Comparison of ENCODE assay signal across 27 cellular contexts in genomic region chr19:33071887-33072286, GRCh38. TPM values are rescaled to one million over a fixed set of nuclear protein-coding genes. Genes with fewer than 3 reads are reported as not detected.
DNase-seq lines count a peak whose midpoint lies in the region; ATAC-seq and TF ChIP-seq lines count a peak whose summit lies in the region.
"Had no signal": no experiment of that assay in that cellular context is flagged by ENCODE, and none has a peak within 500 bp of the region (broad histone marks: within the 10 kb centered on the region; RNA-seq: fewer than 3 reads in every experiment).

No MANE protein-coding gene starts in this region.

- H3K9me3 ChIP-seq in HEK293 (ENCODE audit: control insufficient read depth, insufficient read depth, low read depth, low read length) (no peaks in the 10 kb centered on the region), trophoblast cell (ENCODE audit: insufficient read depth, low read depth, low read length) (no peaks in the 10 kb centered on the region)
- H3K9me3 ChIP-seq in CD8-positive, alpha-beta T cell (ENCODE audit: low read length): no peaks in the 10 kb centered on the region
- H3K9me3 ChIP-seq: lower lobe of right lung, upper lobe of right lung had no signal

- no peaks in the 10 kb centered on the region; a peak in 1 of 3 replicates for H3K36me3 ChIP-seq in HEK293 (ENCODE audit: control insufficient read depth in 2 of 2, insufficient read depth in 1 of 2, low read length in 2 of 2)
- H3K36me3 ChIP-seq in trophoblast cell (ENCODE audit: control insufficient read depth in 1 of 2, insufficient read depth in 2 of 2, low read length in 2 of 2): no peaks in the 10 kb centered on the region
- H3K36me3 ChIP-seq in CD8-positive, alpha-beta T cell (ENCODE audit: insufficient read depth, low read length): no peaks in the 10 kb centered on the region
- H3K36me3 ChIP-seq: lower lobe of right lung, upper lobe of right lung had no signal

- no peaks in the 10 kb centered on the region for H3K79me1 ChIP-seq in trophoblast cell (ENCODE audit: low read length)

- no peaks in the 10 kb centered on the region for H3K27me3 ChIP-seq in trophoblast cell (ENCODE audit: insufficient read depth, low read length)
- no peaks in the 10 kb centered on the region for H3K27me3 ChIP-seq in CD8-positive, alpha-beta T cell (ENCODE audit: insufficient read depth, low read length)
- H3K27me3 ChIP-seq: upper lobe of right lung had no signal

- no peak overlapping the region for H3K4me3 Mint-ChIP-seq in CD8-positive, alpha-beta T cell
- H3K4me3 Mint-ChIP-seq in chondrocyte (ENCODE audit: unreplicated experiment): no peak overlapping the region
- H3K4me3 Mint-ChIP-seq in activated CD4-positive, alpha-beta memory T cell treated with anti-CD3 and anti-CD28 coated beads for 36 hours: no peak overlapping the region
- H3K4me3 Mint-ChIP-seq: activated CD4-positive, alpha-beta memory T cell treated with anti-CD3 and anti-CD28 coated beads, Interleukin-2, amount 10 ng/mL, durations not matched to agents 7 days and 5 days; activated naive CD8-positive, alpha-beta T cell treated with anti-CD3 and anti-CD28 coated beads for 36 hours; HFFc6; neural crest cell had no signal

- POLR2A ChIA-PET in HEK293 (lab: Yijun Ruan, JAX): interaction anchor here (0.6 to 1.2 kb wide), 2 partner anchors 9 to 16 kb away, joined by 4 to 5 read pairs; partner anchors contain the start of gene GPATCH1
- POLR2A ChIA-PET in CD8-positive, alpha-beta T cell (lab: Charles Lee): no interaction called here
- POLR2A ChIA-PET in activated CD4-positive, alpha-beta memory T cell treated with anti-CD3 and anti-CD28 coated beads for 36 hours (lab: Charles Lee): no interaction called here

- no peak overlapping the region for H2BK120ac ChIP-seq in trophoblast cell (ENCODE audit: insufficient read depth, low read length, poor library complexity)

- no peak overlapping the region for H3K18ac ChIP-seq in trophoblast cell (ENCODE audit: low read length)

- H3K4me3 ChIP-seq in HEK293 (ENCODE audit: low read depth, low read length) (no peak overlapping the region), trophoblast cell (ENCODE audit: low read depth, low read length) (no peak overlapping the region)
- H3K4me3 ChIP-seq in CD8-positive, alpha-beta T cell (ENCODE audit: low read depth, low read length): no peak overlapping the region
- H3K4me3 ChIP-seq: lower lobe of right lung, upper lobe of right lung had no signal

- H4K8ac ChIP-seq in trophoblast cell (ENCODE audit: low read depth, low read length): no peak overlapping the region

- H3K9me3 Mint-ChIP-seq in CD8-positive, alpha-beta T cell: no peaks in the 10 kb centered on the region
- H3K9me3 Mint-ChIP-seq in chondrocyte (ENCODE audit: low read depth): no peaks in the 10 kb centered on the region
- H3K9me3 Mint-ChIP-seq in activated CD4-positive, alpha-beta memory T cell treated with anti-CD3 and anti-CD28 coated beads for 36 hours: no peaks in the 10 kb centered on the region
- H3K9me3 Mint-ChIP-seq: activated CD4-positive, alpha-beta memory T cell treated with anti-CD3 and anti-CD28 coated beads, Interleukin-2, amount 10 ng/mL, durations not matched to agents 7 days and 5 days; activated naive CD8-positive, alpha-beta T cell treated with anti-CD3 and anti-CD28 coated beads for 36 hours; activated T-helper 2 cell treated with anti-CD3 and anti-CD28 coated beads, Interferon-gamma antibody, Interleukin-2, Interleukin-4, amounts not matched to agents 10 μg/mL and 5 μg/mL and 100 μg/mL, durations not matched to agents 14 hours and 24 hours and 36 hours; HFFc6; neural crest cell had no signal

- H3K4me1 ChIP-seq in HEK293 (ENCODE audit: control insufficient read depth, insufficient read depth, low read length) (peaks cover 5% of the 10 kb centered on the region), trophoblast cell (ENCODE audit: control insufficient read depth in 1 of 2, insufficient read depth in 2 of 2, low read length in 2 of 2) (peaks cover 0 to 3% of the 10 kb centered on the region in 2 experiments)
- no peaks in the 10 kb centered on the region for H3K4me1 ChIP-seq in CD8-positive, alpha-beta T cell (ENCODE audit: insufficient read depth, low read length)
- H3K4me1 ChIP-seq: lower lobe of right lung, parathyroid adenoma, upper lobe of right lung had no signal

- H2AFZ ChIP-seq in trophoblast cell (ENCODE audit: insufficient read depth, low read length, poor library complexity): no peak overlapping the region
- H2AFZ ChIP-seq: parathyroid adenoma had no signal

- CTCF ChIA-PET in HEK293 (lab: Yijun Ruan, JAX): interaction anchor here (0.5 to 1.5 kb wide), 3 partner anchors 16 to 96 kb away, joined by 4 to 6 read pairs (median 4); no protein-coding TSS in a partner anchor
- CTCF ChIA-PET in CD8-positive, alpha-beta T cell (lab: Charles Lee): no interaction called here
- CTCF ChIA-PET in activated CD4-positive, alpha-beta memory T cell treated with anti-CD3 and anti-CD28 coated beads for 36 hours (lab: Charles Lee): no interaction called here

- intact Hi-C loops in CD8-positive, alpha-beta T cell (cut with DNase I, micrococcal nuclease): no loop called here
- intact Hi-C loops in activated CD4-positive, alpha-beta memory T cell treated with anti-CD3 and anti-CD28 coated beads for 36 hours (cut with micrococcal nuclease): no loop called here

- H3K14ac ChIP-seq in trophoblast cell (ENCODE audit: low read length): no peak overlapping the region

- H4K91ac ChIP-seq in trophoblast cell (ENCODE audit: low read depth, low read length): no peak overlapping the region

- H3K23ac ChIP-seq in trophoblast cell (ENCODE audit: low read length): no peak overlapping the region

- H3K4me1 Mint-ChIP-seq in CD8-positive, alpha-beta T cell (ENCODE audit: low read depth): no peaks in the 10 kb centered on the region
- H3K4me1 Mint-ChIP-seq in chondrocyte (ENCODE audit: low read depth): peaks cover 6% of the 10 kb centered on the region
- no peaks in the 10 kb centered on the region for H3K4me1 Mint-ChIP-seq in activated CD4-positive, alpha-beta memory T cell treated with anti-CD3 and anti-CD28 coated beads for 36 hours (ENCODE audit: low read depth)
- H3K4me1 Mint-ChIP-seq: activated CD4-positive, alpha-beta memory T cell treated with anti-CD3 and anti-CD28 coated beads, Interleukin-2, amount 10 ng/mL, durations not matched to agents 7 days and 5 days; activated naive CD8-positive, alpha-beta T cell treated with anti-CD3 and anti-CD28 coated beads for 36 hours; neural crest cell had no signal

- H3K4ac ChIP-seq in trophoblast cell (ENCODE audit: low read depth, low read length): no peak overlapping the region

- no peak overlapping the region for H4K12ac ChIP-seq in trophoblast cell (ENCODE audit: low read depth, low read length)

- no peak overlapping the region for H3K27ac Mint-ChIP-seq in CD8-positive, alpha-beta T cell
- H3K27ac Mint-ChIP-seq in chondrocyte (ENCODE audit: unreplicated experiment): no peak overlapping the region
- no peak overlapping the region for H3K27ac Mint-ChIP-seq in activated CD4-positive, alpha-beta memory T cell treated with anti-CD3 and anti-CD28 coated beads for 36 hours
- H3K27ac Mint-ChIP-seq: activated CD4-positive, alpha-beta memory T cell treated with anti-CD3 and anti-CD28 coated beads, Interleukin-2, amount 10 ng/mL, durations not matched to agents 7 days and 5 days; activated naive CD8-positive, alpha-beta T cell treated with anti-CD3 and anti-CD28 coated beads for 36 hours; activated T-helper 2 cell treated with anti-CD3 and anti-CD28 coated beads, Interferon-gamma antibody, Interleukin-2, Interleukin-4, amounts not matched to agents 10 μg/mL and 5 μg/mL and 100 μg/mL, durations not matched to agents 14 hours and 24 hours and 36 hours; HFFc6 had no signal

- H2AK5ac ChIP-seq in trophoblast cell (ENCODE audit: low read length): no peak overlapping the region

- peak; percentile 71 for DNase-seq in RKO (ENCODE audit: low spot score)
- DNase-seq in epithelial cell of prostate (ENCODE audit: low read depth, low spot score): no peak
- peak; percentile 45 to 58 for DNase-seq in trophoblast cell
- DNase-seq in CD8-positive, alpha-beta T cell: no peak
- DNase-seq in chondrocyte (ENCODE audit: low spot score): no peak
- DNase-seq in NCI-H524 treated with DMSO at 0.1 percent for 48 hours (lab: John Stamatoyannopoulos, UW): no peak
- no peak for DNase-seq in activated CD4-positive, alpha-beta memory T cell treated with anti-CD3 and anti-CD28 coated beads for 36 hours
- DNase-seq: activated CD4-positive, alpha-beta memory T cell treated with anti-CD3 and anti-CD28 coated beads, Interleukin-2, amount 10 ng/mL, durations not matched to agents 7 days and 5 days; activated CD4-positive, CD25-positive, alpha-beta regulatory T cell treated with anti-CD3 and anti-CD28 coated beads, Interleukin-2, amount 50 U/mL, for 72 hours; activated naive CD8-positive, alpha-beta T cell treated with anti-CD3 and anti-CD28 coated beads for 36 hours; DND-41; glutamatergic neuron; HFFc6; Kasumi-1; lower lobe of right lung; NCI-H1092 treated with DMSO at 0.1 percent for 48 hours; NCI-H187; NCI-H526; right cardiac atrium; stimulated activated CD4-positive, alpha-beta T cell treated with anti-CD3 and anti-CD28 coated beads, Interleukin-2, amount 100 ng/mL, for 48 hours; substantia nigra; upper lobe of right lung had no signal

- H3K79me2 ChIP-seq in trophoblast cell (ENCODE audit: control insufficient read depth, insufficient read depth, low read length, poor library complexity): no peaks in the 10 kb centered on the region
- H3K79me2 ChIP-seq: parathyroid adenoma had no signal

- TF ChIP-seq CTCF in HEK293 (tag by site-specific recombination; IDR thresholded peaks at IDR 0.05) (no peak), chondrocyte (IDR thresholded peaks at IDR 0.05) (no peak)
- no peak for TF ChIP-seq CTCF in CD8-positive, alpha-beta T cell (IDR thresholded peaks at IDR 0.05)

- ATAC-seq in CD8-positive, alpha-beta T cell: no peak
- ATAC-seq: lower lobe of right lung, right cardiac atrium, upper lobe of right lung had no signal

- H3K4me2 ChIP-seq in trophoblast cell (ENCODE audit: low read length): no peak overlapping the region

- H3K27ac ChIP-seq in HEK293 (ENCODE audit: extremely low read depth, low read depth, low read length) (no peak overlapping the region), epithelial cell of prostate (peak overlapping the region; percentile 26), trophoblast cell (ENCODE audit: low read depth, low read length) (no peak overlapping the region)
- H3K27ac ChIP-seq in CD8-positive, alpha-beta T cell (ENCODE audit: low read depth, low read length): no peak overlapping the region
- H3K27ac ChIP-seq: C4-2B, lower lobe of right lung, parathyroid adenoma, upper lobe of right lung had no signal

- no peak overlapping the region for H2BK12ac ChIP-seq in trophoblast cell (ENCODE audit: low read length)

- no peak overlapping the region for H3K9ac ChIP-seq in trophoblast cell (ENCODE audit: low read length)
- H3K9ac ChIP-seq: parathyroid adenoma had no signal

- H3K27me3 Mint-ChIP-seq in CD8-positive, alpha-beta T cell (ENCODE audit: low read depth): no peaks in the 10 kb centered on the region
- no peaks in the 10 kb centered on the region for H3K27me3 Mint-ChIP-seq in chondrocyte (ENCODE audit: low read depth)
- peaks cover 4% of the 10 kb centered on the region for H3K27me3 Mint-ChIP-seq in activated CD4-positive, alpha-beta memory T cell treated with anti-CD3 and anti-CD28 coated beads for 36 hours
- H3K27me3 Mint-ChIP-seq: activated CD4-positive, alpha-beta memory T cell treated with anti-CD3 and anti-CD28 coated beads, Interleukin-2, amount 10 ng/mL, durations not matched to agents 7 days and 5 days had no signal

- H3K36me3 Mint-ChIP-seq in CD8-positive, alpha-beta T cell: no peaks in the 10 kb centered on the region
- H3K36me3 Mint-ChIP-seq in chondrocyte (ENCODE audit: low read depth): no peaks in the 10 kb centered on the region
- H3K36me3 Mint-ChIP-seq in activated CD4-positive, alpha-beta memory T cell treated with anti-CD3 and anti-CD28 coated beads for 36 hours: no peaks in the 10 kb centered on the region
- H3K36me3 Mint-ChIP-seq: activated naive CD8-positive, alpha-beta T cell treated with anti-CD3 and anti-CD28 coated beads for 36 hours had no signal

- WGBS in trophoblast cell (ENCODE audit: extremely low coverage, insufficient coverage, insufficient read length): no CpG with 5 or more reads among the region's 7 CpGs

- no peak overlapping the region for H2BK5ac ChIP-seq in trophoblast cell (ENCODE audit: low read depth, low read length, poor library complexity)

RNA-seq across cellular contexts. Expression of gene RHPN2, which starts 7.2 kb away (rescaled TPM):
- polyA plus RNA-seq in trophoblast cell (2013): 7.4 and 7.9 TPM in 2 replicates
- under 1 TPM in 1 of 2 experiments, not detected in 1; 0.61 TPM for total RNA-seq in CD8-positive, alpha-beta T cell
- 5.4 to 8.5 TPM (median 6.5 TPM) in 3 replicates for total RNA-seq in chondrocyte
- total RNA-seq in activated CD4-positive, alpha-beta memory T cell treated with anti-CD3 and anti-CD28 coated beads for 36 hours: 1 to 10 TPM; 1.7 to 2.9 TPM

RNA-seq across cellular contexts. Expression of gene GPATCH1, which starts 9.1 kb away (rescaled TPM):
- 4.7 and 5.4 TPM in 2 replicates for polyA plus RNA-seq in trophoblast cell (2013)
- total RNA-seq in CD8-positive, alpha-beta T cell: 1 to 10 TPM; 4.9 to 5.2 TPM
- total RNA-seq in chondrocyte: 6.3 to 8.7 TPM (median 7.1 TPM) in 3 replicates
- total RNA-seq in activated CD4-positive, alpha-beta memory T cell treated with anti-CD3 and anti-CD28 coated beads for 36 hours: 1 to 10 TPM; 8.9 to 9.9 TPM

Comparison
In these comparisons a context has a peak if more than half of its experiments do, and no peak if none do; other contexts are left out.
1. DNase-seq: peak in RKO (single experiment) and trophoblast cell (2 of 2); none in epithelial cell of prostate (single experiment), CD8-positive, alpha-beta T cell (0 of 7), chondrocyte (single experiment), NCI-H524 treated with DMSO at 0.1 percent for 48 hours (single experiment) and activated CD4-positive, alpha-beta memory T cell treated with anti-CD3 and anti-CD28 coated beads for 36 hours (single experiment).